9 cellular contexts compared by ENCODE assay signal in the genomic region with DNA sequence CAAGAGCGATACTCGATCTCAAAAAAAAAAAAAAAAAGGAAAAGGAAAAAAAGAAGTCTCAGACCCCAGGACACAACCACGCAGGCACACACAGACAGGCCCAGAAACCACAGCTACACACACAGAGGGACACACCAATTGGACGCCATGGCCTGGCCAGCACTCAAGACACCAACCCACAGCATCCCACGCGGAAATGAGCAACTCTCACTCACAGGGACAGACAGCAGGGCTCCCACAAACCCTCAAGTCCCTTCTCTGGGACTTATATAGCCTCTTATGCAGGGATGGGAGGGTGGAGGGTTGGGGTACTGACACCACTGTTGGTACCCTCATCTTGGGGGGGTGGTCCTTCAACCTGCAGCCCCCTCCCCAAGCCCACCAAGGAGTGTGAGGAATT. TPM values are rescaled to one million over a fixed set of nuclear protein-coding genes. Genes with fewer than 3 reads are reported as not detected.
DNase-seq lines count a peak whose midpoint lies in the region; ATAC-seq and TF ChIP-seq lines count a peak whose summit lies in the region.
"Had no signal": no experiment of that assay in that cellular context is flagged by ENCODE, and none has a peak within 500 bp of the region (broad histone marks: within the 10 kb centered on the region; RNA-seq: fewer than 3 reads in every experiment).

No MANE protein-coding gene starts in this region.

- H3K4me3 ChIP-seq in A673 (ENCODE audit: low read depth, low read length, poor library complexity, severe bottlenecking), result peak overlapping the region; percentile 46
- peak overlapping the region; percentile 29 for H3K4me3 ChIP-seq in epithelial cell of esophagus (ENCODE audit: low read length)

- DNase-seq in A673 (ENCODE audit: low spot score) (no peak), LHCN-M2 (ENCODE audit: low read depth) (peak; percentile 55), epithelial cell of esophagus (ENCODE audit: low read depth) (peak; percentile 44)
- no peak for DNase-seq in naive thymus-derived CD8-positive, alpha-beta T cell
- no peak for DNase-seq in stimulated activated CD4-positive, alpha-beta T cell treated with anti-CD3 and anti-CD28 coated beads, Interleukin-12 subunit alpha, Interleukin-12 subunit beta, amount 100 ng/mL, for 4 hours
- DNase-seq in activated CD4-positive, alpha-beta T cell treated with anti-CD3 and anti-CD28 coated beads, Interleukin-2, amount 50 U/mL, for 48 hours, result no peak
- DNase-seq: activated CD4-positive, alpha-beta T cell treated with anti-CD3 and anti-CD28 coated beads for 1 hour had no signal

- ATAC-seq in naive thymus-derived CD8-positive, alpha-beta T cell, result no peak
- ATAC-seq in GM18873 (IDR thresholded peaks at IDR 0.05; ENCODE audit: low FRiP score, unreplicated experiment) (no peak), HG03342 (IDR thresholded peaks at IDR 0.05; ENCODE audit: unreplicated experiment) (no peak)

- peaks cover 16 to 31% (median 29%) of the 10 kb centered on the region in 4 donors for H3K4me1 Mint-ChIP-seq in naive thymus-derived CD8-positive, alpha-beta T cell

- no peak for TF ChIP-seq CTCF in A673 (conservative IDR thresholded peaks at IDR 0.05; ENCODE audit: low read depth, low read length)
- no peak for TF ChIP-seq CTCF in epithelial cell of esophagus (IDR thresholded peaks at IDR 0.05; ENCODE audit: insufficient read depth, low read depth, low read length, missing control alignments)

- no peaks in the 10 kb centered on the region for H3K9me3 ChIP-seq in A673 (ENCODE audit: low read depth, low read length, poor library complexity, severe bottlenecking)

- H3K27me3 ChIP-seq in A673 (replicated peaks; ENCODE audit: insufficient read depth, low read depth, low read length, poor library complexity), result no peaks in the 10 kb centered on the region

- H3K4me1 ChIP-seq in A673 (ENCODE audit: insufficient read depth, low read length, poor library complexity, severe bottlenecking), result peaks cover 11% of the 10 kb centered on the region

- CTCF ChIA-PET in A673 (lab: Charles Lee), result interaction anchor here (0.5 to 0.6 kb wide), 3 partner anchors 30 to 1053 kb away, joined by 4 to 6 read pairs (median 4); no protein-coding TSS in a partner anchor

- no peak overlapping the region for H3K27ac ChIP-seq in A673 (ENCODE audit: low read depth, low read length, poor library complexity, severe bottlenecking)

- no TSS peak for BruUV-seq in A673 (replicated peaks; lab: Mats Ljungman, UMichigan)

- no peak overlapping the region for H3K27ac Mint-ChIP-seq in naive thymus-derived CD8-positive, alpha-beta T cell

- peak overlapping the region; percentile 26 to 81 (median 64) for H3K4me3 Mint-ChIP-seq in naive thymus-derived CD8-positive, alpha-beta T cell

- no peaks in the 10 kb centered on the region for H3K9me3 Mint-ChIP-seq in naive thymus-derived CD8-positive, alpha-beta T cell

- no peaks in the 10 kb centered on the region for H3K36me3 Mint-ChIP-seq in naive thymus-derived CD8-positive, alpha-beta T cell

- POLR2A ChIA-PET in A673 (lab: Charles Lee; ENCODE audit: low non-redundant PET), result no interaction called here
- POLR2A ChIA-PET in naive thymus-derived CD8-positive, alpha-beta T cell (lab: Charles Lee), result no interaction called here

- peaks cover 37 to 73% (median 49%) of the 10 kb centered on the region in 5 donors for H3K27me3 Mint-ChIP-seq in naive thymus-derived CD8-positive, alpha-beta T cell

- H3K36me3 ChIP-seq in A673 (ENCODE audit: insufficient read depth, low read length, poor library complexity, severe bottlenecking), result peaks cover 4% of the 10 kb centered on the region

- intact Hi-C loops in A673 (cut with micrococcal nuclease; ENCODE audit: unreplicated experiment), result no loop called here

RNA-seq across cellular contexts. Expression of a gene that starts 5.9 kb away (rescaled TPM):
- total RNA-seq in A673 (2021) (19.7 and 41.9 TPM in 2 replicates), LHCN-M2 (2014; rRNA removed) (10.3 and 13.8 TPM in 2 replicates)
- polyA plus RNA-seq in LHCN-M2 (2012), result 5.4 TPM
- total RNA-seq in naive thymus-derived CD8-positive, alpha-beta T cell, result under 1 TPM in 1 of 2 experiments, not detected in 1; 0.05 TPM
- not detected for polyA plus RNA-seq in naive thymus-derived CD8-positive, alpha-beta T cell

RNA-seq across cellular contexts. Expression of a gene that starts 37.3 kb away (rescaled TPM):
- total RNA-seq in A673 (2021), result 0.73 and 1.2 TPM in 2 replicates
- total RNA-seq in LHCN-M2 (2014; rRNA removed), result not detected in 2 replicates
- 0.02 TPM for polyA plus RNA-seq in LHCN-M2 (2012)
- total RNA-seq in naive thymus-derived CD8-positive, alpha-beta T cell, result under 1 TPM in 1 of 2 experiments, not detected in 1; 0.65 TPM
- polyA plus RNA-seq in naive thymus-derived CD8-positive, alpha-beta T cell, result not detected

Comparison
In these comparisons a context has a peak if more than half of its experiments do, and no peak if none do; other contexts are left out.
1. DNase-seq: peak in LHCN-M2 (single experiment) and epithelial cell of esophagus (single experiment); none in A673 (single experiment), naive thymus-derived CD8-positive, alpha-beta T cell (0 of 10), stimulated activated CD4-positive, alpha-beta T cell treated with anti-CD3 and anti-CD28 coated beads, Interleukin-12 subunit alpha, Interleukin-12 subunit beta, amount 100 ng/mL, for 4 hours (single experiment) and activated CD4-positive, alpha-beta T cell treated with anti-CD3 and anti-CD28 coated beads, Interleukin-2, amount 50 U/mL, for 48 hours (0 of 2).